Comparison of ENCODE assay signal across 1 cellular context in the genomic region with DNA sequence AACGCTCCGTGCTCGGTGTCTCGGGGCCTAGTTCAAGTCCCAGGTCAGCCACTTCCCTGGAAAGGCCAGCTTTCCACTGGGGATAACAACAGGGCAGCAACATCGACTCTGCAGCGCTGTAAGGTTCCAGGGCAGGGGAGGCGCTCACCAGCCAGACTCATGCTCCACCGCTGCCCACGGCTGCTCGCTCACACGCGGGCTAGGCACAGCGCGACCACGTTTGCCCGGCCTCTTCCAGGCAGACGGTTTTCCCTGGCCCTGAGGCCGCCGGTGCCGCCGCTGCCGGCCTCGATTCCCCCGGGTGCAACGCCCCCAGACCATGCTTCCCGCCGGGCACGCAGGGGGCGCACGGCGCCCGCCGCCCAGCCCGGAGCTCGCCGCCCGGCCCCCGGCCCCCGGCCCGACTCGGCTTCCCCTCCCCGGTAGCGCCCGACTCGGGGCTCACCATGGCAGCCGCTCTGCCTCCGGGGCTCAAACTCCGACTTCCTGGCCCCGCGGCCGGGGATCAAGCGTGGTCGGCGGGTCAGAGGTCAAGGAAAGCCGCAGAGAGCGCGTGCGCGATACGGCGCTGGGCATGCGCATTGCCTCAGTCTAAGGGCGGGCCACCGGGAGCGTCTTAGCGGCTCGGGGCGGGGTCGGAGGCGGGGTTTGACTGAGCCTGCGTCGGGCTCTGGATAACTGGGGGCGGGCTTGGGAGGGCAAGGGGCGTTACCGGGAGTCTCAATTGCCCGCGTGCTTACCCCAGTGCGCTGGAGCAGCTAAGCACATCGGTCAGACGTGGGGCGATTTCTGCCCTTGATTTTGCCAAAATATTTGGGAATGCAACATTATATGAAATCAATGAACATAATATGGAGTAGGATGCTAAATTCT.
TF ChIP-seq lines count a peak whose summit lies in the region.

A gene (minus strand): TSS at position 535 of the 873 bp plus-strand sequence. CDS start 87 bp downstream, at position 448.

TF ChIP-seq in HEK293, 187 proteins besides CTCF, POLR2A, EP300 and RAD21 (continued from another document):
- no peak for TF ChIP-seq TCF7L2 (IDR thresholded peaks at IDR 0.05; ENCODE audit: borderline replicate concordance, low read depth, low read length)
- TF ChIP-seq GLI4 (tag by site-specific recombination; IDR thresholded peaks at IDR 0.05): no peak
- peak; percentile 65 for TF ChIP-seq ZBTB8A (tag by site-specific recombination; IDR thresholded peaks at IDR 0.05)
- TF ChIP-seq, protein P1, sequence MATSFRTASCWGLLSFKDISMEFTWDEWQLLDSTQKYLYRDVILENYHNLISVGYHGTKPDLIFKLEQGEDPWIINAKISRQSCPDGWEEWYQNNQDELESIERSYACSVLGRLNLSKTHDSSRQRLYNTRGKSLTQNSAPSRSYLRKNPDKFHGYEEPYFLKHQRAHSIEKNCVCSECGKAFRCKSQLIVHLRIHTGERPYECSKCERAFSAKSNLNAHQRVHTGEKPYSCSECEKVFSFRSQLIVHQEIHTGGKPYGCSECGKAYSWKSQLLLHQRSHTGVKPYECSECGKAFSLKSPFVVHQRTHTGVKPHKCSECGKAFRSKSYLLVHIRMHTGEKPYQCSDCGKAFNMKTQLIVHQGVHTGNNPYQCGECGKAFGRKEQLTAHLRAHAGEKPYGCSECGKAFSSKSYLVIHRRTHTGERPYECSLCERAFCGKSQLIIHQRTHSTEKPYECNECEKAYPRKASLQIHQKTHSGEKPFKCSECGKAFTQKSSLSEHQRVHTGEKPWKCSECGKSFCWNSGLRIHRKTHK (tag by site-specific recombination; IDR thresholded peaks at IDR 0.05): no peak
- TF ChIP-seq, protein P2, sequence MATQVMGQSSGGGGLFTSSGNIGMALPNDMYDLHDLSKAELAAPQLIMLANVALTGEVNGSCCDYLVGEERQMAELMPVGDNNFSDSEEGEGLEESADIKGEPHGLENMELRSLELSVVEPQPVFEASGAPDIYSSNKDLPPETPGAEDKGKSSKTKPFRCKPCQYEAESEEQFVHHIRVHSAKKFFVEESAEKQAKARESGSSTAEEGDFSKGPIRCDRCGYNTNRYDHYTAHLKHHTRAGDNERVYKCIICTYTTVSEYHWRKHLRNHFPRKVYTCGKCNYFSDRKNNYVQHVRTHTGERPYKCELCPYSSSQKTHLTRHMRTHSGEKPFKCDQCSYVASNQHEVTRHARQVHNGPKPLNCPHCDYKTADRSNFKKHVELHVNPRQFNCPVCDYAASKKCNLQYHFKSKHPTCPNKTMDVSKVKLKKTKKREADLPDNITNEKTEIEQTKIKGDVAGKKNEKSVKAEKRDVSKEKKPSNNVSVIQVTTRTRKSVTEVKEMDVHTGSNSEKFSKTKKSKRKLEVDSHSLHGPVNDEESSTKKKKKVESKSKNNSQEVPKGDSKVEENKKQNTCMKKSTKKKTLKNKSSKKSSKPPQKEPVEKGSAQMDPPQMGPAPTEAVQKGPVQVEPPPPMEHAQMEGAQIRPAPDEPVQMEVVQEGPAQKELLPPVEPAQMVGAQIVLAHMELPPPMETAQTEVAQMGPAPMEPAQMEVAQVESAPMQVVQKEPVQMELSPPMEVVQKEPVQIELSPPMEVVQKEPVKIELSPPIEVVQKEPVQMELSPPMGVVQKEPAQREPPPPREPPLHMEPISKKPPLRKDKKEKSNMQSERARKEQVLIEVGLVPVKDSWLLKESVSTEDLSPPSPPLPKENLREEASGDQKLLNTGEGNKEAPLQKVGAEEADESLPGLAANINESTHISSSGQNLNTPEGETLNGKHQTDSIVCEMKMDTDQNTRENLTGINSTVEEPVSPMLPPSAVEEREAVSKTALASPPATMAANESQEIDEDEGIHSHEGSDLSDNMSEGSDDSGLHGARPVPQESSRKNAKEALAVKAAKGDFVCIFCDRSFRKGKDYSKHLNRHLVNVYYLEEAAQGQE (tag by site-specific recombination; IDR thresholded peaks at IDR 0.05): no peak
- no peak for TF ChIP-seq ZFP41 (tag by site-specific recombination; IDR thresholded peaks at IDR 0.05; ENCODE audit: borderline replicate concordance)
- TF ChIP-seq, protein P3, sequence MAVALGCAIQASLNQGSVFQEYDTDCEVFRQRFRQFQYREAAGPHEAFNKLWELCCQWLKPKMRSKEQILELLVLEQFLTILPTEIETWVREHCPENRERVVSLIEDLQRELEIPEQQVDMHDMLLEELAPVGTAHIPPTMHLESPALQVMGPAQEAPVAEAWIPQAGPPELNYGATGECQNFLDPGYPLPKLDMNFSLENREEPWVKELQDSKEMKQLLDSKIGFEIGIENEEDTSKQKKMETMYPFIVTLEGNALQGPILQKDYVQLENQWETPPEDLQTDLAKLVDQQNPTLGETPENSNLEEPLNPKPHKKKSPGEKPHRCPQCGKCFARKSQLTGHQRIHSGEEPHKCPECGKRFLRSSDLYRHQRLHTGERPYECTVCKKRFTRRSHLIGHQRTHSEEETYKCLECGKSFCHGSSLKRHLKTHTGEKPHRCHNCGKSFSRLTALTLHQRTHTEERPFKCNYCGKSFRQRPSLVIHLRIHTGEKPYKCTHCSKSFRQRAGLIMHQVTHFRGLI (tag by site-specific recombination; IDR thresholded peaks at IDR 0.05): peak; percentile 32; the same call in 1 of the 2 replicates
- TF ChIP-seq ZSCAN30 (tag by site-specific recombination; IDR thresholded peaks at IDR 0.05): 0 out of 2 replicates have a peak, but pooled peaks have one; percentile 41
- TF ChIP-seq ZNF184 (tag by site-specific recombination; IDR thresholded peaks at IDR 0.05): no peak
- TF ChIP-seq SP2 (tag by site-specific recombination; IDR thresholded peaks at IDR 0.05): peak; percentile 93
- TF ChIP-seq ZNF677 (tag by site-specific recombination; IDR thresholded peaks at IDR 0.05): peak; percentile 72
- peak; percentile 52 for TF ChIP-seq KLF9 (tag by site-specific recombination; IDR thresholded peaks at IDR 0.05; ENCODE audit: low read depth)
- TF ChIP-seq KLF1 (tag by site-specific recombination; IDR thresholded peaks at IDR 0.05): peak; percentile 45
- TF ChIP-seq SP3 (tag by site-specific recombination; IDR thresholded peaks at IDR 0.05): peak; percentile 86
- TF ChIP-seq ZNF335 (tag by site-specific recombination; conservative IDR thresholded peaks at IDR 0.05): peak; percentile 50; the same call in 1 of the 2 replicates
- no peak for TF ChIP-seq ZNF221 (tag by site-specific recombination; IDR thresholded peaks at IDR 0.05; ENCODE audit: borderline replicate concordance)
- peak; percentile 75 for TF ChIP-seq ZNF600 (tag by site-specific recombination; IDR thresholded peaks at IDR 0.05)
- TF ChIP-seq ZNF266 (tag by site-specific recombination; IDR thresholded peaks at IDR 0.05; ENCODE audit: low read depth): no peak
- TF ChIP-seq, protein P4, sequence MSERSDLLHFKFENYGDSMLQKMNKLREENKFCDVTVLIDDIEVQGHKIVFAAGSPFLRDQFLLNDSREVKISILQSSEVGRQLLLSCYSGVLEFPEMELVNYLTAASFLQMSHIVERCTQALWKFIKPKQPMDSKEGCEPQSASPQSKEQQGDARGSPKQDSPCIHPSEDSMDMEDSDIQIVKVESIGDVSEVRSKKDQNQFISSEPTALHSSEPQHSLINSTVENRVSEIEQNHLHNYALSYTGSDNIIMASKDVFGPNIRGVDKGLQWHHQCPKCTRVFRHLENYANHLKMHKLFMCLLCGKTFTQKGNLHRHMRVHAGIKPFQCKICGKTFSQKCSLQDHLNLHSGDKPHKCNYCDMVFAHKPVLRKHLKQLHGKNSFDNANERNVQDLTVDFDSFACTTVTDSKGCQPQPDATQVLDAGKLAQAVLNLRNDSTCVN (tag by site-specific recombination; optimal IDR thresholded peaks at IDR 0.05): peak; percentile 86
- TF ChIP-seq ZBTB17 (tag by site-specific recombination; IDR thresholded peaks at IDR 0.05): peak; percentile 83
- no peak for TF ChIP-seq ZNF501 (tag by site-specific recombination; IDR thresholded peaks at IDR 0.05)
- TF ChIP-seq GLIS1 (tag by site-specific recombination; IDR thresholded peaks at IDR 0.05): no peak
- TF ChIP-seq ZNF610 (tag by site-specific recombination; IDR thresholded peaks at IDR 0.05; ENCODE audit: borderline replicate concordance): no peak
- TF ChIP-seq, protein P5, sequence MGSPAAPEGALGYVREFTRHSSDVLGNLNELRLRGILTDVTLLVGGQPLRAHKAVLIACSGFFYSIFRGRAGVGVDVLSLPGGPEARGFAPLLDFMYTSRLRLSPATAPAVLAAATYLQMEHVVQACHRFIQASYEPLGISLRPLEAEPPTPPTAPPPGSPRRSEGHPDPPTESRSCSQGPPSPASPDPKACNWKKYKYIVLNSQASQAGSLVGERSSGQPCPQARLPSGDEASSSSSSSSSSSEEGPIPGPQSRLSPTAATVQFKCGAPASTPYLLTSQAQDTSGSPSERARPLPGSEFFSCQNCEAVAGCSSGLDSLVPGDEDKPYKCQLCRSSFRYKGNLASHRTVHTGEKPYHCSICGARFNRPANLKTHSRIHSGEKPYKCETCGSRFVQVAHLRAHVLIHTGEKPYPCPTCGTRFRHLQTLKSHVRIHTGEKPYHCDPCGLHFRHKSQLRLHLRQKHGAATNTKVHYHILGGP (tag by site-specific recombination; IDR thresholded peaks at IDR 0.05): no peak
- TF ChIP-seq ZFP69B (tag by site-specific recombination; IDR thresholded peaks at IDR 0.05): no peak
- no peak for TF ChIP-seq ZNF174 (tag by site-specific recombination; IDR thresholded peaks at IDR 0.05)
- no peak for TF ChIP-seq SETDB1 (IDR thresholded peaks at IDR 0.05; ENCODE audit: insufficient read length, low read length)
- no peak for TF ChIP-seq ZBTB1 (tag by site-specific recombination; IDR thresholded peaks at IDR 0.05)
- TF ChIP-seq BCL11B (tag by site-specific recombination; IDR thresholded peaks at IDR 0.05; ENCODE audit: low read depth): 0 out of 2 replicates have a peak, but pooled peaks have one; percentile 15
- TF ChIP-seq KLF16 (tag by site-specific recombination; IDR thresholded peaks at IDR 0.05): no peak
- TF ChIP-seq ZNF473 (tag by site-specific recombination; IDR thresholded peaks at IDR 0.05): no peak
- TF ChIP-seq, protein P6, sequence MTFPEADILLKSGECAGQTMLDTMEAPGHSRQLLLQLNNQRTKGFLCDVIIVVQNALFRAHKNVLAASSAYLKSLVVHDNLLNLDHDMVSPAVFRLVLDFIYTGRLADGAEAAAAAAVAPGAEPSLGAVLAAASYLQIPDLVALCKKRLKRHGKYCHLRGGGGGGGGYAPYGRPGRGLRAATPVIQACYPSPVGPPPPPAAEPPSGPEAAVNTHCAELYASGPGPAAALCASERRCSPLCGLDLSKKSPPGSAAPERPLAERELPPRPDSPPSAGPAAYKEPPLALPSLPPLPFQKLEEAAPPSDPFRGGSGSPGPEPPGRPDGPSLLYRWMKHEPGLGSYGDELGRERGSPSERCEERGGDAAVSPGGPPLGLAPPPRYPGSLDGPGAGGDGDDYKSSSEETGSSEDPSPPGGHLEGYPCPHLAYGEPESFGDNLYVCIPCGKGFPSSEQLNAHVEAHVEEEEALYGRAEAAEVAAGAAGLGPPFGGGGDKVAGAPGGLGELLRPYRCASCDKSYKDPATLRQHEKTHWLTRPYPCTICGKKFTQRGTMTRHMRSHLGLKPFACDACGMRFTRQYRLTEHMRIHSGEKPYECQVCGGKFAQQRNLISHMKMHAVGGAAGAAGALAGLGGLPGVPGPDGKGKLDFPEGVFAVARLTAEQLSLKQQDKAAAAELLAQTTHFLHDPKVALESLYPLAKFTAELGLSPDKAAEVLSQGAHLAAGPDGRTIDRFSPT (tag by site-specific recombination; IDR thresholded peaks at IDR 0.05): peak; percentile 55; the same call in 1 of the 2 replicates
